9 cellular contexts compared by ENCODE assay signal in genomic region chr10:125152646-125153368, GRCh38. TPM values are rescaled to one million over a fixed set of nuclear protein-coding genes. Genes with fewer than 3 reads are reported as not detected.
DNase-seq lines count a peak whose midpoint lies in the region; ATAC-seq and TF ChIP-seq lines count a peak whose summit lies in the region.
"Had no signal": no experiment of that assay in that cellular context is flagged by ENCODE, and none has a peak within 500 bp of the region (broad histone marks: within the 10 kb centered on the region; RNA-seq: fewer than 3 reads in every experiment).

No MANE protein-coding gene starts in this region.

- H3K9me3 ChIP-seq in HUES6 (ENCODE audit: control insufficient read depth, insufficient read depth, low read depth, low read length) (no peaks in the 10 kb centered on the region), left lung (no peaks in the 10 kb centered on the region)

- peak in 21 of 56 donors; percentile 7 to 50 (median 25) for TF ChIP-seq CTCF in dorsolateral prefrontal cortex (IDR thresholded peaks at IDR 0.05 in 54 of 56, conservative IDR thresholded peaks at IDR 0.05 in 2 of 56; ENCODE audit: low read depth in 1 of 56, partially characterized antibody in 56 of 56)
- TF ChIP-seq CTCF in left lung (IDR thresholded peaks at IDR 0.05) = no peak

- ATAC-seq in left lung (peak; percentile 71), GM21786 (IDR thresholded peaks at IDR 0.05; ENCODE audit: unreplicated experiment) (no peak), HG03342 (IDR thresholded peaks at IDR 0.05; ENCODE audit: unreplicated experiment) (no peak)

- H3K27me3 ChIP-seq in HUES6 (ENCODE audit: control insufficient read depth, insufficient read depth, low read length) (no peaks in the 10 kb centered on the region), dorsolateral prefrontal cortex (no peaks in the 10 kb centered on the region), left lung (no peaks in the 10 kb centered on the region)

- intact Hi-C loops in dorsolateral prefrontal cortex (cut with DNase I) (no loop called here), left lung (cut with DNase I) (loop anchor here in 1 of 2 donors (10.0 kb wide), 1 partner anchor 98 kb away; no protein-coding TSS in a partner anchor)

- H3K9ac ChIP-seq in HUES6 (ENCODE audit: low read length) = peak overlapping the region; percentile 74

- H3K4me1 ChIP-seq in HUES6 (ENCODE audit: control insufficient read depth, insufficient read depth, low read length) (peaks cover 88% of the 10 kb centered on the region), left lung (peaks cover 57 to 98% of the 10 kb centered on the region in 2 donors)

- H3K4me3 ChIP-seq in HUES6 (ENCODE audit: low read depth, low read length) (peak overlapping the region; percentile 95), dorsolateral prefrontal cortex (peak overlapping the region in 47 of 59 donors; percentile 1 to 55 (median 24)), left lung (peak overlapping the region in 1 of 2 donors; percentile 39)

- DNase-seq in dorsolateral prefrontal cortex (peak; percentile 58 to 82 (median 78)), left lung (peak; percentile 81 to 87), substantia nigra (lab: John Stamatoyannopoulos, UW) (peak in 48 of 49 donors; percentile 34 to 94 (median 80)), HuH-7.5 (ENCODE audit: low spot score) (no peak), UCSD-AML1 (lab: John Stamatoyannopoulos, UW; ENCODE audit: unreplicated experiment) (no peak)
- DNase-seq: T1000 had no signal

- H3K36me3 ChIP-seq in HUES6 (ENCODE audit: control insufficient read depth, insufficient read depth, low read length) (peaks cover 24% of the 10 kb centered on the region), left lung (no peaks in the 10 kb centered on the region)

- H3K27ac ChIP-seq in HUES6 (ENCODE audit: low read depth, low read length) (peak overlapping the region; percentile 81), dorsolateral prefrontal cortex (peak overlapping the region; percentile 25 to 98 (median 90)), left lung (peak overlapping the region; percentile 37 to 50), substantia nigra (ENCODE audit: low read depth, low read length, poor library complexity, severe bottlenecking) (peak overlapping the region; percentile 86)

RNA-seq across cellular contexts. Expression of gene CTBP2, which starts 7.6 kb away (rescaled TPM):
- 10 to 100 TPM; 31.4 to 73.2 (median 44.4) TPM for total RNA-seq in dorsolateral prefrontal cortex
- 10 to 100 TPM; 71.2 to 77.6 TPM for total RNA-seq in left lung

Comparison
In these comparisons a context has a peak if more than half of its experiments do, and no peak if none do; other contexts are left out.
1. DNase-seq: peak in dorsolateral prefrontal cortex (10 of 10), left lung (2 of 2) and substantia nigra (48 of 49); none in HuH-7.5 (single experiment) and UCSD-AML1 (single experiment).
2. Peak in every context shown above with its lines, with median percentiles within 50 percentile points of each other: H3K27ac ChIP-seq.